Comparison of ENCODE assay signal across 23 cellular contexts in genomic region chr6:39182604-39183003, GRCh38.
"Had no signal": no experiment of that assay in that cellular context is flagged by ENCODE, and none has a peak within 500 bp of the region (broad histone marks: within the 10 kb centered on the region; RNA-seq: fewer than 3 reads in every experiment).

No MANE protein-coding gene starts in this region.

- ATAC-seq: activated CD4-positive, CD25-positive, alpha-beta regulatory T cell treated with anti-CD3 and anti-CD28 coated beads, Interleukin-2, amount 50 U/mL, for 24 hours; activated CD8-positive, alpha-beta memory T cell treated with anti-CD3 and anti-CD28 coated beads, Interleukin-2, amount 10 ng/mL, durations not matched to agents 7 days and 5 days; activated CD8-positive, alpha-beta T cell treated with anti-CD3 and anti-CD28 coated beads for 36 hours; heart right ventricle; left lobe of liver; lower lobe of right lung; right lobe of liver; stimulated activated memory B cell treated with anti-CD40 and anti-IgM and Interleukin-4, amounts not matched to agents 10 μg/mL and 1 μg/mL and 100 μg/mL, for 72 hours had no signal

- H3K36me3 Mint-ChIP-seq: brain; stimulated activated memory B cell treated with anti-CD40 and anti-IgM and Interleukin-4, amounts not matched to agents 10 μg/mL and 1 μg/mL and 100 μg/mL, for 72 hours had no signal

- H3K27ac Mint-ChIP-seq: activated CD4-positive, alpha-beta T cell treated with anti-CD3 and anti-CD28 coated beads, Interleukin-2, amount 10 ng/mL, durations not matched to agents 24 days and 14 days; activated CD8-positive, alpha-beta memory T cell treated with anti-CD3 and anti-CD28 coated beads, Interleukin-2, amount 10 ng/mL, durations not matched to agents 7 days and 5 days; activated CD8-positive, alpha-beta T cell treated with anti-CD3 and anti-CD28 coated beads for 36 hours; brain; dendritic cell treated with granulocyte-macrophage colony-stimulating factor and Interleukin-4, amounts not matched to agents 40 ng/mL and 50 ng/mL, for 4 days; naive B cell; stimulated activated memory B cell treated with anti-CD40 and anti-IgM and Interleukin-4, amounts not matched to agents 10 μg/mL and 1 μg/mL and 100 μg/mL, for 72 hours had no signal

- H3K4me3 Mint-ChIP-seq: activated CD4-positive, alpha-beta T cell treated with anti-CD3 and anti-CD28 coated beads, Interleukin-2, amount 10 ng/mL, durations not matched to agents 24 days and 14 days; activated CD8-positive, alpha-beta memory T cell treated with anti-CD3 and anti-CD28 coated beads, Interleukin-2, amount 10 ng/mL, durations not matched to agents 7 days and 5 days; activated CD8-positive, alpha-beta T cell treated with anti-CD3 and anti-CD28 coated beads for 36 hours; brain; dendritic cell treated with granulocyte-macrophage colony-stimulating factor and Interleukin-4, amounts not matched to agents 40 ng/mL and 50 ng/mL, for 4 days; naive B cell; stimulated activated memory B cell treated with anti-CD40 and anti-IgM and Interleukin-4, amounts not matched to agents 10 μg/mL and 1 μg/mL and 100 μg/mL, for 72 hours had no signal

- DNase-seq: activated CD4-positive, alpha-beta T cell treated with anti-CD3 and anti-CD28 coated beads, Interleukin-2, amount 10 ng/mL, durations not matched to agents 24 days and 14 days; activated CD8-positive, alpha-beta memory T cell treated with anti-CD3 and anti-CD28 coated beads, Interleukin-2, amount 10 ng/mL, durations not matched to agents 7 days and 5 days; activated CD8-positive, alpha-beta T cell treated with anti-CD3 and anti-CD28 coated beads for 36 hours; activated gamma-delta T cell; activated naive CD4-positive, alpha-beta T cell treated with anti-CD3 and anti-CD28 coated beads, Interleukin-2, amount 50 U/mL, for 16 hours; activated T-cell treated with anti-CD3 and anti-CD28 coated beads for 4 hours; effector CD4-positive, alpha-beta T cell; erythroblast; foreskin fibroblast; heart right ventricle; lower lobe of right lung; mesendoderm; naive B cell; occipital lobe; right lobe of liver; small intestine; stimulated activated CD4-positive, alpha-beta T cell treated with anti-CD3 and anti-CD28 coated beads, Interleukin-2, amount 100 ng/mL, for 24 hours; stomach had no signal

- H3K4me1 Mint-ChIP-seq: brain; naive B cell; stimulated activated memory B cell treated with anti-CD40 and anti-IgM and Interleukin-4, amounts not matched to agents 10 μg/mL and 1 μg/mL and 100 μg/mL, for 72 hours had no signal
